In genomic region chr12:68376901-68377300, GRCh38 we compare ENCODE assay signal across 21 cellular contexts.
"Had no signal": no experiment of that assay in that cellular context is flagged by ENCODE, and none has a peak within 500 bp of the region (broad histone marks: within the 10 kb centered on the region; RNA-seq: fewer than 3 reads in every experiment).

No MANE protein-coding gene starts in this region.

- H3K4me3 Mint-ChIP-seq: mesothelial cell of epicardium; naive thymus-derived CD8-positive, alpha-beta T cell; stimulated activated naive CD8-positive, alpha-beta T cell treated with anti-CD3 and anti-CD28 coated beads, Interleukin-15, Interleukin-2, amounts not matched to agents 100 ng/mL and 50 ng/mL, for 24 hours; T-cell; WTC11 had no signal

- ATAC-seq: activated naive CD4-positive, alpha-beta T cell treated with anti-CD3 and anti-CD28 coated beads, Interleukin-2, amount 50 U/mL, for 72 hours; left ventricle myocardium superior; naive thymus-derived CD8-positive, alpha-beta T cell; T-cell; upper lobe of right lung had no signal

- H3K4me3 ChIP-seq: adrenal gland, coronary artery, prostate gland, right atrium auricular region, thyroid gland, upper lobe of right lung had no signal

- H3K27ac ChIP-seq: adrenal gland, coronary artery, epithelial cell of prostate, prostate gland, right atrium auricular region, thyroid gland, upper lobe of right lung had no signal

- H3K27ac Mint-ChIP-seq: mesothelial cell of epicardium, WTC11 had no signal

- DNase-seq: activated gamma-delta T cell treated with Interleukin-2 at 50 U/mL for 16 hours; activated T-cell treated with anti-CD3 and anti-CD28 coated beads, Interleukin-2, amount 50 U/mL, for 1 hour; adrenal gland; kidney glomerular epithelial cell; left ventricle myocardium superior; mammary epithelial cell; naive thymus-derived CD8-positive, alpha-beta T cell; stimulated activated CD4-positive, alpha-beta T cell treated with anti-CD3 and anti-CD28 coated beads, Interleukin-4, amount 100 ng/mL, for 24 hours; substantia nigra; T-cell; T-helper 9 cell; thyroid gland; upper lobe of right lung had no signal

- H3K36me3 Mint-ChIP-seq: mesothelial cell of epicardium; naive thymus-derived CD8-positive, alpha-beta T cell; WTC11 had no signal

- H3K27me3 Mint-ChIP-seq: stimulated activated naive CD8-positive, alpha-beta T cell treated with anti-CD3 and anti-CD28 coated beads, Interleukin-15, Interleukin-2, amounts not matched to agents 100 ng/mL and 50 ng/mL, for 24 hours; T-cell had no signal

- H3K4me1 ChIP-seq: adrenal gland, thyroid gland had no signal

- H3K36me3 ChIP-seq: adrenal gland, prostate gland, right atrium auricular region, thyroid gland, upper lobe of right lung had no signal

- H3K27me3 ChIP-seq: adrenal gland, right atrium auricular region, thyroid gland, upper lobe of right lung had no signal

- H3K9me3 Mint-ChIP-seq: mesothelial cell of epicardium; stimulated activated naive CD8-positive, alpha-beta T cell treated with anti-CD3 and anti-CD28 coated beads, Interleukin-15, Interleukin-2, amounts not matched to agents 100 ng/mL and 50 ng/mL, for 24 hours had no signal

- H3K9me3 ChIP-seq: adrenal gland, prostate gland, right atrium auricular region, thyroid gland, upper lobe of right lung had no signal
